9 cellular contexts compared by ENCODE assay signal in the genomic region with DNA sequence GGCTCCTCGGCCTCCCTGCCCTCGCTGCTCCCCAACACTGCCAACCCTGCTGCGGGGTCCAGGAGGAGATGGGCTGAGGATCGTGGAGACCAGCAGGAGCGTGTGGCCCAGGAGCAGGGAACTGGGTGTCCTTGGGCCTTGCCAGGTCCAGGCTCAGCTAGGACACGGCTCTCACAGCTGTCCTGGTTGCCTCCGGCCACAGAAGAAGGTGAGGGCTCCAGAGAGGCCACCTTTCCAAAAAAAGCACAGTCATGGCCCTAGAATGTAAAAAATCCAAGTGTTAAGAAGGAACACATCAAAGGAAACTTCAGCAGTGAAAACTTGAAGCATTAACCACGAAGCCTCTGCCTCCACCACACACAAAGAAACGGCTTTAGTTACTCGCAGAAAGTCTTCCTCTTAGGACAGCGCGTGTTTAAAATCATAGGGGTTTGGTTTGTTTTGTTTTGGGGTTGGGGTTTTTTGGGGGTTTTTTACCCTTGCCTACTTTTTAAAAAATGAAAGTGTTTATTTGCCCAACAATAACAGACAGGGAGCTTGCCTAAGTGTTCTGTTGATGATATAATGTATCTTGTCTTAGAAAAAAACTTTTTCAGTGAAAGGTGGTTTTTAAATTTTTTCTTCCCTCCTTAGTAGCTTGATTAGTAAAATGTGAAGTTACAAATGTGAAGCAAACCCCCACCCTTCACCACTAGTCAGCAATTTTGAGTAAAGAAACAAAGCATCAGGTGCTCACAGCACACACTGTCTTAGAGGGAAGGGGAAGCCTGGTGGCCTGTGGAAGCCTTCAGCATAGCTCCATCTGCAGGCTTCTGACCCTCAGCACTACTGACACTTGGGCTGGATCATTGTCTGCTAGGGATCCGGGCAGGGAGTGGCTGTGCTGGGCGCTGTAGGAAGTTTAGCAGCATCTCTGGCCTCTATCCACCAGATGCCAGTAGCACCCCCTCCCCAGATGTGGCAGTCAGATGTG. TPM values are rescaled to one million over a fixed set of nuclear protein-coding genes. Genes with fewer than 3 reads are reported as not detected.
DNase-seq lines count a peak whose midpoint lies in the region; ATAC-seq and TF ChIP-seq lines count a peak whose summit lies in the region.
"Had no signal": no experiment of that assay in that cellular context is flagged by ENCODE, and none has a peak within 500 bp of the region (broad histone marks: within the 10 kb centered on the region; RNA-seq: fewer than 3 reads in every experiment).

No MANE protein-coding gene starts in this region.

- CTCF ChIA-PET in BJ (lab: Yijun Ruan, JAX), result interaction anchor here (0.7 to 7.0 kb wide), 8 partner anchors 9 to 459 kb away, joined by 3 to 83 read pairs (median 4); no protein-coding TSS in a partner anchor
- CTCF ChIA-PET in WTC11 (lab: Charles Lee), result interaction anchor here (0.6 to 1.4 kb wide), 24 partner anchors 9 to 450 kb away, joined by 3 to 10 read pairs (median 4); a partner anchor contains a TSS

- H3K27ac Mint-ChIP-seq in WTC11, result peak overlapping the region; percentile 57; the same call in 1 of the 2 replicates
- peak overlapping the region; percentile 40 for H3K27ac Mint-ChIP-seq in stimulated activated memory B cell treated with anti-CD40 and anti-IgM and Interleukin-4, amounts not matched to agents 10 μg/mL and 1 μg/mL and 100 μg/mL, for 72 hours
- H3K27ac Mint-ChIP-seq: nephron had no signal

- no peaks in the 10 kb centered on the region for H3K27me3 ChIP-seq in BJ (ENCODE audit: control insufficient read depth, insufficient read depth, low read length)
- no peaks in the 10 kb centered on the region for H3K27me3 ChIP-seq in HL-60 (ENCODE audit: insufficient read depth, poor library complexity, severe bottlenecking)
- no peaks in the 10 kb centered on the region for H3K27me3 ChIP-seq in foreskin keratinocyte

- H3K27ac ChIP-seq in HL-60 (replicated peaks) (peak overlapping the region; percentile 30), foreskin keratinocyte (no peak overlapping the region)

- no peaks in the 10 kb centered on the region for H3K27me3 Mint-ChIP-seq in WTC11 (ENCODE audit: low read depth)
- H3K27me3 Mint-ChIP-seq in stimulated activated memory B cell treated with anti-CD40 and anti-IgM and Interleukin-4, amounts not matched to agents 10 μg/mL and 1 μg/mL and 100 μg/mL, for 72 hours, result no peaks in the 10 kb centered on the region

- peak; percentile 79 for ATAC-seq in GM19035 (IDR thresholded peaks at IDR 0.05; ENCODE audit: unreplicated experiment)
- peak; percentile 98 for ATAC-seq in WTC11
- ATAC-seq in foreskin keratinocyte, result peak; percentile 52
- peak; percentile 92 for ATAC-seq in stimulated activated memory B cell treated with anti-CD40 and anti-IgM and Interleukin-4, amounts not matched to agents 10 μg/mL and 1 μg/mL and 100 μg/mL, for 72 hours

- no peaks in the 10 kb centered on the region for H3K4me1 ChIP-seq in foreskin keratinocyte

- TF ChIP-seq CTCF in BJ (IDR thresholded peaks at IDR 0.05; ENCODE audit: insufficient read depth, low read depth, low read length) (peak; percentile 61), HL-60 (IDR thresholded peaks at IDR 0.05; ENCODE audit: insufficient read depth, low read length) (peak; percentile 35), WTC11 (IDR thresholded peaks at IDR 0.05) (no peak), foreskin keratinocyte (conservative IDR thresholded peaks at IDR 0.05) (peak; percentile 55)

- DNase-seq in BJ (ENCODE audit: low read depth) (no peak), HL-60 (ENCODE audit: low read depth in 1 of 2, low spot score in 1 of 2) (peak in 1 of 2 experiments; percentile 63), WTC11 (ENCODE audit: low spot score) (peak; percentile 58), foreskin keratinocyte (no peak), retina (no peak), amygdala (lab: John Stamatoyannopoulos, UW) (no peak)

- no peak overlapping the region for H3K4me3 ChIP-seq in BJ (ENCODE audit: low read depth, low read length)
- H3K4me3 ChIP-seq in HL-60 (replicated peaks; ENCODE audit: insufficient read depth, low read length), result no peak overlapping the region

- peaks cover 9% of the 10 kb centered on the region for H3K36me3 ChIP-seq in BJ (ENCODE audit: control insufficient read depth, insufficient read depth, low read length)

- H3K36me3 Mint-ChIP-seq in WTC11, result peaks cover 18% of the 10 kb centered on the region
- H3K36me3 Mint-ChIP-seq in stimulated activated memory B cell treated with anti-CD40 and anti-IgM and Interleukin-4, amounts not matched to agents 10 μg/mL and 1 μg/mL and 100 μg/mL, for 72 hours, result peaks cover 69% of the 10 kb centered on the region

- no peak overlapping the region for H3K4me3 Mint-ChIP-seq in WTC11
- H3K4me3 Mint-ChIP-seq in stimulated activated memory B cell treated with anti-CD40 and anti-IgM and Interleukin-4, amounts not matched to agents 10 μg/mL and 1 μg/mL and 100 μg/mL, for 72 hours, result peak overlapping the region; percentile 9
- H3K4me3 Mint-ChIP-seq: nephron had no signal

- POLR2A ChIA-PET in BJ (lab: Charles Lee) (no interaction called here), WTC11 (lab: Charles Lee) (no interaction called here)

- H3K4me1 Mint-ChIP-seq in WTC11, result no peaks in the 10 kb centered on the region; the same call in 1 of the 2 replicates
- H3K4me1 Mint-ChIP-seq in stimulated activated memory B cell treated with anti-CD40 and anti-IgM and Interleukin-4, amounts not matched to agents 10 μg/mL and 1 μg/mL and 100 μg/mL, for 72 hours, result peaks cover 83% of the 10 kb centered on the region

- no peaks in the 10 kb centered on the region for H3K9me3 Mint-ChIP-seq in WTC11
- H3K9me3 Mint-ChIP-seq in stimulated activated memory B cell treated with anti-CD40 and anti-IgM and Interleukin-4, amounts not matched to agents 10 μg/mL and 1 μg/mL and 100 μg/mL, for 72 hours, result no peaks in the 10 kb centered on the region
- H3K9me3 Mint-ChIP-seq: nephron had no signal

TF ChIP-seq in WTC11, 78 proteins besides CTCF, POLR2A, EP300 and RAD21:
- TF ChIP-seq ETV6 (CRISPR knock-in tag; IDR thresholded peaks at IDR 0.05), result no peak
- no peak for TF ChIP-seq ZNF263 (CRISPR knock-in tag; IDR thresholded peaks at IDR 0.05; ENCODE audit: low read depth)
- TF ChIP-seq, protein P1, sequence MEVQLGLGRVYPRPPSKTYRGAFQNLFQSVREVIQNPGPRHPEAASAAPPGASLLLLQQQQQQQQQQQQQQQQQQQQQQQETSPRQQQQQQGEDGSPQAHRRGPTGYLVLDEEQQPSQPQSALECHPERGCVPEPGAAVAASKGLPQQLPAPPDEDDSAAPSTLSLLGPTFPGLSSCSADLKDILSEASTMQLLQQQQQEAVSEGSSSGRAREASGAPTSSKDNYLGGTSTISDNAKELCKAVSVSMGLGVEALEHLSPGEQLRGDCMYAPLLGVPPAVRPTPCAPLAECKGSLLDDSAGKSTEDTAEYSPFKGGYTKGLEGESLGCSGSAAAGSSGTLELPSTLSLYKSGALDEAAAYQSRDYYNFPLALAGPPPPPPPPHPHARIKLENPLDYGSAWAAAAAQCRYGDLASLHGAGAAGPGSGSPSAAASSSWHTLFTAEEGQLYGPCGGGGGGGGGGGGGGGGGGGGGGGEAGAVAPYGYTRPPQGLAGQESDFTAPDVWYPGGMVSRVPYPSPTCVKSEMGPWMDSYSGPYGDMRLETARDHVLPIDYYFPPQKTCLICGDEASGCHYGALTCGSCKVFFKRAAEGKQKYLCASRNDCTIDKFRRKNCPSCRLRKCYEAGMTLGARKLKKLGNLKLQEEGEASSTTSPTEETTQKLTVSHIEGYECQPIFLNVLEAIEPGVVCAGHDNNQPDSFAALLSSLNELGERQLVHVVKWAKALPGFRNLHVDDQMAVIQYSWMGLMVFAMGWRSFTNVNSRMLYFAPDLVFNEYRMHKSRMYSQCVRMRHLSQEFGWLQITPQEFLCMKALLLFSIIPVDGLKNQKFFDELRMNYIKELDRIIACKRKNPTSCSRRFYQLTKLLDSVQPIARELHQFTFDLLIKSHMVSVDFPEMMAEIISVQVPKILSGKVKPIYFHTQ (CRISPR knock-in tag; IDR thresholded peaks at IDR 0.05), result no peak
- TF ChIP-seq, protein P2, sequence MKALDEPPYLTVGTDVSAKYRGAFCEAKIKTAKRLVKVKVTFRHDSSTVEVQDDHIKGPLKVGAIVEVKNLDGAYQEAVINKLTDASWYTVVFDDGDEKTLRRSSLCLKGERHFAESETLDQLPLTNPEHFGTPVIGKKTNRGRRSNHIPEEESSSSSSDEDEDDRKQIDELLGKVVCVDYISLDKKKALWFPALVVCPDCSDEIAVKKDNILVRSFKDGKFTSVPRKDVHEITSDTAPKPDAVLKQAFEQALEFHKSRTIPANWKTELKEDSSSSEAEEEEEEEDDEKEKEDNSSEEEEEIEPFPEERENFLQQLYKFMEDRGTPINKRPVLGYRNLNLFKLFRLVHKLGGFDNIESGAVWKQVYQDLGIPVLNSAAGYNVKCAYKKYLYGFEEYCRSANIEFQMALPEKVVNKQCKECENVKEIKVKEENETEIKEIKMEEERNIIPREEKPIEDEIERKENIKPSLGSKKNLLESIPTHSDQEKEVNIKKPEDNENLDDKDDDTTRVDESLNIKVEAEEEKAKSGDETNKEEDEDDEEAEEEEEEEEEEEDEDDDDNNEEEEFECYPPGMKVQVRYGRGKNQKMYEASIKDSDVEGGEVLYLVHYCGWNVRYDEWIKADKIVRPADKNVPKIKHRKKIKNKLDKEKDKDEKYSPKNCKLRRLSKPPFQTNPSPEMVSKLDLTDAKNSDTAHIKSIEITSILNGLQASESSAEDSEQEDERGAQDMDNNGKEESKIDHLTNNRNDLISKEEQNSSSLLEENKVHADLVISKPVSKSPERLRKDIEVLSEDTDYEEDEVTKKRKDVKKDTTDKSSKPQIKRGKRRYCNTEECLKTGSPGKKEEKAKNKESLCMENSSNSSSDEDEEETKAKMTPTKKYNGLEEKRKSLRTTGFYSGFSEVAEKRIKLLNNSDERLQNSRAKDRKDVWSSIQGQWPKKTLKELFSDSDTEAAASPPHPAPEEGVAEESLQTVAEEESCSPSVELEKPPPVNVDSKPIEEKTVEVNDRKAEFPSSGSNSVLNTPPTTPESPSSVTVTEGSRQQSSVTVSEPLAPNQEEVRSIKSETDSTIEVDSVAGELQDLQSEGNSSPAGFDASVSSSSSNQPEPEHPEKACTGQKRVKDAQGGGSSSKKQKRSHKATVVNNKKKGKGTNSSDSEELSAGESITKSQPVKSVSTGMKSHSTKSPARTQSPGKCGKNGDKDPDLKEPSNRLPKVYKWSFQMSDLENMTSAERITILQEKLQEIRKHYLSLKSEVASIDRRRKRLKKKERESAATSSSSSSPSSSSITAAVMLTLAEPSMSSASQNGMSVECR (CRISPR knock-in tag; IDR thresholded peaks at IDR 0.05; ENCODE audit: borderline replicate concordance), result no peak
- TF ChIP-seq ZBTB21 (CRISPR knock-in tag; IDR thresholded peaks at IDR 0.05; ENCODE audit: borderline replicate concordance), result no peak

RNA-seq across cellular contexts. Expression of a gene that starts 60.0 kb away (rescaled TPM):
- polyA plus RNA-seq in BJ (2011; rRNA removed), result 16.2 and 19.4 TPM in 2 replicates
- 15.4 and 17.6 TPM in 2 replicates for polyA minus RNA-seq in BJ (2011; rRNA and poly(A)+ RNA removed)
- total RNA-seq in WTC11 (2021), result 23.4 to 29.4 TPM (median 25.3 TPM) in 3 replicates
- 74.3 and 80.5 TPM in 2 replicates for total RNA-seq in foreskin keratinocyte
- polyA plus RNA-seq in foreskin keratinocyte, result 48.8 and 49.9 TPM in 2 replicates
